ENCODE assay signal across 7 cellular contexts in the genomic region with DNA sequence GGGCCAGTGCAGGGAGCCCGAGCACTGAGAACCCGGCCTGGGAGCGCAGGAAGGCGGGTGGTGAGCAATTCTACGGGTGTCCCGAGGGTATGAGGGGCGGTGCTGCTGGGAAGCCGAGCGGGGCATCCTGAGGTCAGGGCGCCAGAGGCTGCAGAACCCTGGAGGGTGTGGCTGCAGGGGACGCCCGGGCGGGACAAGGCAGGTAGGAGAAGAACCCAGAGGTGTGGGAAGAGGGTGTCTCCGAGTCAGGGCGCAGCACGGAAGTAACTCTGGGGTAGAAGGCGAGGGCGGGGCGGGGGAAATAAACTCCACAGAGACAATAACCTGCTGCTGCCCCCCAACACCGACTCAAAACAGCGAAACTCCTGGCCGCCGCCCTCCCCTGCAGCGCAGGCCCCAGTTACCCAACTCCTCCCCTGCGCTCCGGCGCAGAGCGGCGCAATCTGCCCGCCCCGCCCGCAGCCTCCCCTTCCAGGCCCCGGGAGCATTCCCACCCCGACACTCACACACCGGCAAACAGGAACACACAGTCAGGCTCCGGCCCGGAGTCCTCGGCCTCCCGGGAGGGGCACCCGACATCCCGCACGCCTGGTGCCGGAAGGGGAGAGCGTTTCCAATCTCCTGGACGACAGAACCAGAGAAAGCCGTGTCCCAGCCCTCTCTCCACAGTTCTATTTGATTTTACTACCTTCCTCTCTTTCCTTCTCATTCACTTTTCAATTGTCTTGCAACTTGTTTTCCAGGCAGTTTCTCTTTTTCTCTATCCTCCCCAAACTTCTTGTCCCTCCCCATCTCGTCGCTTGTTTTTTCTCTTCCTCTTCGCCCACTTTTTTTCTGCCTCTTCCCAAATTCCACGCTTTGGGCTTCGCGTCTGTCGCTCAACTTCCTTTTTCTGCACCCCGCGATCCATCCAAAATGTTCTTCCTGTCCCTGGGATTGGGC. TPM values are rescaled to one million over a fixed set of nuclear protein-coding genes. Genes with fewer than 3 reads are reported as not detected.
DNase-seq lines count a peak whose midpoint lies in the region; ATAC-seq and TF ChIP-seq lines count a peak whose summit lies in the region.

No MANE protein-coding gene starts in this region.

- no peaks in the 10 kb centered on the region for H3K9me3 ChIP-seq in GM23248 (ENCODE audit: low read depth)
- no peaks in the 10 kb centered on the region for H3K9me3 ChIP-seq in Panc1 (ENCODE audit: control insufficient read depth, insufficient read depth, low read depth, low read length)
- peaks cover 0 to 14% (median 8%) of the 10 kb centered on the region in 4 donors for H3K9me3 ChIP-seq in esophagus muscularis mucosa

- H3K36me3 ChIP-seq in GM23248 (ENCODE audit: low read depth) = no peaks in the 10 kb centered on the region
- H3K36me3 ChIP-seq in Panc1 (ENCODE audit: control insufficient read depth, insufficient read depth, low read length) = no peaks in the 10 kb centered on the region
- H3K36me3 ChIP-seq in esophagus muscularis mucosa = no peaks in the 10 kb centered on the region

- WGBS in GM23248 (ENCODE audit: low coverage in 1 of 2, low lambda C conversion rate in 2 of 2, missing lambda C conversion rate in 2 of 2), 2 experiments = 9 to 10% methylated on average over 36 to 55 of the region's 55 CpGs
- WGBS in esophagus muscularis mucosa = 3% methylated on average over 44 of the region's 55 CpGs

- H3F3A ChIP-seq in GM23248 (ENCODE audit: insufficient read depth) = no peaks in the 10 kb centered on the region

- H3K4me1 ChIP-seq in GM23248 (ENCODE audit: insufficient read depth) (0 out of 2 replicates have a peak, but pooled peaks cover 3% of the 10 kb centered on the region), Panc1 (ENCODE audit: control insufficient read depth, insufficient read depth, low read length) (peaks cover 18% of the 10 kb centered on the region), esophagus muscularis mucosa (peaks cover 27 to 44% (median 43%) of the 10 kb centered on the region in 4 donors)

- intact Hi-C loops in Panc1 (cut with micrococcal nuclease; ENCODE audit: unreplicated experiment) (no loop called here), esophagus muscularis mucosa (cut with DNase I) (no loop called here)

- BruUV-seq in Panc1 (replicated peaks; lab: Mats Ljungman, UMichigan) = no TSS peak

- DNase-seq in GM23248 (peak; percentile 26), Panc1 (ENCODE audit: low read depth, low spot score) (no peak), esophagus muscularis mucosa (ENCODE audit: extremely low spot score) (no peak), retinal pigment epithelial cell (ENCODE audit: low read depth) (no peak), NK-92 (lab: John Stamatoyannopoulos, UW; ENCODE audit: unreplicated experiment) (no peak)
- DNase-seq in stimulated activated naive CD4-positive, alpha-beta T cell treated with Interleukin-2 at 50 U/mL for 16 hours (lab: John Stamatoyannopoulos, UW) = no peak

- H4K20me1 ChIP-seq in GM23248 (ENCODE audit: insufficient read depth) = no peaks in the 10 kb centered on the region

- no peak for TF ChIP-seq POLR2A in esophagus muscularis mucosa (IDR thresholded peaks at IDR 0.05; ENCODE audit: low read depth)

- no peak for TF ChIP-seq EP300 in esophagus muscularis mucosa (IDR thresholded peaks at IDR 0.05)

- H3K4me3 ChIP-seq in GM23248 (peak overlapping the region; percentile 58), Panc1 (ENCODE audit: low read depth in 2 of 2, low read length in 2 of 2) (peak overlapping the region; percentile 39 to 54), esophagus muscularis mucosa (peak overlapping the region in 3 of 4 donors; percentile 28 to 31 (median 30)), retinal pigment epithelial cell (ENCODE audit: low read length) (peak overlapping the region; percentile 67)

- POLR2A ChIA-PET in Panc1 (lab: Charles Lee) = no interaction called here

- CTCF ChIA-PET in Panc1 (lab: Charles Lee) = no interaction called here

- H3K4me2 ChIP-seq in GM23248 (ENCODE audit: unreplicated experiment) = peak overlapping the region; percentile 78

- peaks cover 81% of the 10 kb centered on the region for H3K27me3 ChIP-seq in GM23248 (replicated peaks; ENCODE audit: insufficient read depth)
- H3K27me3 ChIP-seq in Panc1 (ENCODE audit: control insufficient read depth, insufficient read depth, low read length) = peaks cover 32% of the 10 kb centered on the region
- H3K27me3 ChIP-seq in esophagus muscularis mucosa = peaks cover 11 to 100% (median 58%) of the 10 kb centered on the region in 4 donors

- TF ChIP-seq CTCF in Panc1 (IDR thresholded peaks at IDR 0.05) = no peak
- no peak for TF ChIP-seq CTCF in esophagus muscularis mucosa (IDR thresholded peaks at IDR 0.05)
- no peak for TF ChIP-seq CTCF in retinal pigment epithelial cell (conservative IDR thresholded peaks at IDR 0.05; ENCODE audit: low read depth, low read length)

- H3K27ac ChIP-seq in GM23248 (no peak overlapping the region), Panc1 (ENCODE audit: low read length) (no peak overlapping the region), esophagus muscularis mucosa (replicated peaks in 1 of 4) (no peak overlapping the region)

- H3K9ac ChIP-seq in GM23248 = no peak overlapping the region

- in situ Hi-C loops in GM23248 (cut with MboI) (no loop called here), Panc1 (cut with HindIII; ENCODE audit: low pct_unique_long_range_greater_than_20kb, low sequenced_read_pairs) (no loop called here)

- ATAC-seq in Panc1 (peak; percentile 44), HG02938 (IDR thresholded peaks at IDR 0.05; ENCODE audit: unreplicated experiment) (no peak)

- no peaks in the 10 kb centered on the region for H3K79me2 ChIP-seq in GM23248 (ENCODE audit: insufficient read depth)

- H2AFZ ChIP-seq in GM23248 = peak overlapping the region; percentile 68

- no peaks in the 10 kb centered on the region for H3K9me2 ChIP-seq in GM23248 (ENCODE audit: insufficient read depth)

RNA-seq across cellular contexts. Expression of a gene that starts 2.4 kb away (rescaled TPM):
- not detected in 2 replicates for total RNA-seq in GM23248 (2014; rRNA removed; shearing (Covaris generic))
- not detected in 2 replicates for polyA plus RNA-seq in GM23248 (2016; fragmentation: Nextera tagmentation; extraction: Ambion mirVana)
- total RNA-seq in Panc1 (2021; ENCODE audit: unreplicated experiment) (0.44 TPM), esophagus muscularis mucosa (under 1 TPM in 2 of 4 donors, not detected in 2; 0.11 to 0.17 TPM)
- polyA plus RNA-seq in Panc1 (2012; ENCODE audit: insufficient read length) = 0.50 TPM

RNA-seq across cellular contexts. Expression of a gene that starts 31.9 kb away (rescaled TPM):
- 23.1 and 27.7 TPM in 2 replicates for total RNA-seq in GM23248 (2014; rRNA removed; shearing (Covaris generic))
- 11.0 and 12.7 TPM in 2 replicates for polyA plus RNA-seq in GM23248 (2016; fragmentation: Nextera tagmentation; extraction: Ambion mirVana)
- total RNA-seq in Panc1 (2021; ENCODE audit: unreplicated experiment) (18.0 TPM), esophagus muscularis mucosa (10 to 100 TPM; 11.9 to 13.9 (median 13.3) TPM)
- polyA plus RNA-seq in Panc1 (2012; ENCODE audit: insufficient read length) = 17.0 TPM
